8 cellular contexts compared by ENCODE assay signal in genomic region chr16:58638148-58639036, GRCh38. TPM values are rescaled to one million over a fixed set of nuclear protein-coding genes. Genes with fewer than 3 reads are reported as not detected.
DNase-seq lines count a peak whose midpoint lies in the region; ATAC-seq and TF ChIP-seq lines count a peak whose summit lies in the region.

No MANE protein-coding gene starts in this region.

- ATAC-seq in lung (ENCODE audit: insufficient read depth, low FRiP score) (peak; percentile 58), GM19463 (IDR thresholded peaks at IDR 0.05; ENCODE audit: unreplicated experiment) (no peak)

- peak; percentile 42; the same call in 1 of the 2 replicates for TF ChIP-seq CTCF in LNCaP clone FGC (IDR thresholded peaks at IDR 0.05; ENCODE audit: control insufficient read depth, extremely low read depth, insufficient read depth)
- no peak for TF ChIP-seq CTCF in lung (IDR thresholded peaks at IDR 0.05; ENCODE audit: control extremely low read depth, extremely low read depth)

- no peak overlapping the region for H3K4me3 ChIP-seq in LNCaP clone FGC (ENCODE audit: low read depth, low read length)
- H3K4me3 ChIP-seq in lung = no peak overlapping the region

- no peaks in the 10 kb centered on the region for H3K9me3 ChIP-seq in lung (ENCODE audit: control insufficient read depth in 2 of 2, insufficient read depth in 1 of 2, low read length in 1 of 2)

- H3K27ac ChIP-seq in lung (ENCODE audit: low read depth in 1 of 2, low read length in 1 of 2) = no peak overlapping the region

- no peaks in the 10 kb centered on the region for H3K36me3 ChIP-seq in lung (ENCODE audit: control insufficient read depth in 2 of 2, insufficient read depth in 2 of 2, low read length in 2 of 2)

- WGBS in lung, 2 donors = 73 to 74% methylated on average over 8 of the region's 8 CpGs

- H3K4me1 ChIP-seq in lung (ENCODE audit: control insufficient read depth in 2 of 2, insufficient read depth in 2 of 2, low read length in 2 of 2) = no peaks in the 10 kb centered on the region

- no peaks in the 10 kb centered on the region for H3K27me3 ChIP-seq in lung (ENCODE audit: control insufficient read depth, insufficient read depth)

- DNase-seq in COLO829 (ENCODE audit: low spot score) (peak; percentile 51), LNCaP clone FGC (ENCODE audit: low read depth) (no peak), dedifferentiated amniotic fluid mesenchymal stem cell (ENCODE audit: extremely low spot score) (peak; percentile 88), lung (ENCODE audit: low spot score) (no peak), T-helper 2 cell (no peak), mucosa of gallbladder (ENCODE audit: low spot score) (no peak)
- DNase-seq in NK-92 treated with Interleukin-12 subunit alpha and Interleukin-12 subunit beta, amount 100 ng/mL, for 24 hours (lab: John Stamatoyannopoulos, UW) = no peak

RNA-seq across cellular contexts. Expression of gene CNOT1, which starts 8.8 kb away (rescaled TPM):
- total RNA-seq in lung (100 to 1,000 TPM; 147 to 187 TPM), mucosa of gallbladder (128 TPM)
- 10 to 100 TPM; 35.6 to 93.4 TPM for polyA plus RNA-seq in lung

RNA-seq across cellular contexts. Expression of gene SLC38A7, which starts 46.2 kb away (rescaled TPM):
- total RNA-seq in lung = 10 to 100 TPM; 15.3 to 18.2 TPM
- polyA plus RNA-seq in lung = 10 to 100 TPM; 11.3 to 14.4 TPM
- 19.7 TPM for total RNA-seq in mucosa of gallbladder

Comparison
In these comparisons a context has a peak if more than half of its experiments do, and no peak if none do; other contexts are left out.
1. DNase-seq: peak in COLO829 (single experiment) and dedifferentiated amniotic fluid mesenchymal stem cell (single experiment); none in LNCaP clone FGC (single experiment), lung (single experiment), T-helper 2 cell (0 of 5), mucosa of gallbladder (single experiment) and NK-92 treated with Interleukin-12 subunit alpha and Interleukin-12 subunit beta, amount 100 ng/mL, for 24 hours (single experiment).